16 cellular contexts compared by ENCODE assay signal in the genomic region with DNA sequence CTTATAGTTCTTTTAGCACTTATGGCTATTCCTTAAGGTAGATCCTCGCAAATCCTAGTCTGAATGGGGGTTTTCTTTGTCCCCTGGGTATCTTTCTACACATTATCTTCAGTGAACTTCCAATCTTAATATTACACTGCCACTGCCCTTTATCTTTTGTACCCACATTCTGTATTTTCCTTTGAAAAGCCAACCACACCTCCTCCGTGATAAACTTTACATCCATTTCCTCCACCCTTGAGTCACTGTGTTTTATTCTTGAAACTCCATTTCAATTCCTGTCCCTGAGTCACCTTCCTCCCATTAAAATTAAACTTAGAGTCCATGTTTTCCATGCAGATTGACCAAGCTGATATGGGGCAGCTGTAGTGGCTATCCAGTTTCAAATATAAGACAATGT. TPM values are rescaled to one million over a fixed set of nuclear protein-coding genes. Genes with fewer than 3 reads are reported as not detected.
A peak's percentile ranks its signal among the peaks of the same experiment; 100 is the strongest.
DNase-seq lines count a peak whose midpoint lies in the region; ATAC-seq and TF ChIP-seq lines count a peak whose summit lies in the region.
"Had no signal": no experiment of that assay in that cellular context is flagged by ENCODE, and none has a peak within 500 bp of the region (broad histone marks: within the 10 kb centered on the region; RNA-seq: fewer than 3 reads in every experiment).

No MANE protein-coding gene starts in this region.

- DNase-seq in CD4-positive, alpha-beta T cell = no peak
- no peak for DNase-seq in glutamatergic neuron
- no peak for DNase-seq in retina
- DNase-seq in GM10266 (ENCODE audit: extremely low spot score) = no peak
- DNase-seq: C1 segment of cervical spinal cord, head of caudate nucleus, NCI-H1105, NCI-H226, psoas muscle, upper lobe of left lung had no signal

- intact Hi-C loops in CD4-positive, alpha-beta T cell (cut with DNase I, micrococcal nuclease) = no loop called here

- H3K27me3 ChIP-seq in CD4-positive, alpha-beta T cell (ENCODE audit: control insufficient read depth, insufficient read depth, low read length) = no peaks in the 10 kb centered on the region
- H3K27me3 ChIP-seq: upper lobe of left lung had no signal

- H3K4me1 ChIP-seq in HEK293 (ENCODE audit: control insufficient read depth, insufficient read depth, low read length) = 0 out of 2 replicates have a peak, but pooled peaks cover 3% of the 10 kb centered on the region
- H3K4me1 ChIP-seq: psoas muscle had no signal

- peak overlapping the region; percentile 60 for H3K27ac Mint-ChIP-seq in CD4-positive, alpha-beta T cell
- H3K27ac Mint-ChIP-seq in activated T-helper 17 cell treated with anti-CD3 and anti-CD28 coated beads, Interleukin-2, amount 50 U/mL, for 72 hours = peak overlapping the region; percentile 31
- H3K27ac Mint-ChIP-seq in glutamatergic neuron (ENCODE audit: unreplicated experiment) = peak overlapping the region; percentile 3
- H3K27ac Mint-ChIP-seq: activated T-helper 1 cell treated with anti-CD3 and anti-CD28 coated beads, Interleukin-12 subunit alpha, Interleukin-12 subunit beta, Interleukin-2, Interleukin-4 antibody, amounts not matched to agents 30 ng/mL and 10 ng/mL and 1 ng/mL, durations not matched to agents 14 hours and 24 hours and 36 hours; IgD-negative memory B cell had no signal

- no peaks in the 10 kb centered on the region for H3K36me3 ChIP-seq in HEK293 (ENCODE audit: control insufficient read depth in 2 of 2, insufficient read depth in 1 of 2, low read length in 2 of 2)

- TF ChIP-seq CTCF in CD4-positive, alpha-beta T cell (IDR thresholded peaks at IDR 0.05) = no peak
- TF ChIP-seq CTCF in HEK293 (tag by site-specific recombination; IDR thresholded peaks at IDR 0.05) = no peak
- no peak for TF ChIP-seq CTCF in glutamatergic neuron (IDR thresholded peaks at IDR 0.05; ENCODE audit: partially characterized antibody, unreplicated experiment)
- TF ChIP-seq CTCF in GM10266 (IDR thresholded peaks at IDR 0.05; ENCODE audit: control insufficient read depth, insufficient read depth, low read depth, missing control alignments) = no peak

- H3K4me1 Mint-ChIP-seq in CD4-positive, alpha-beta T cell (ENCODE audit: low read depth) = peaks cover 49% of the 10 kb centered on the region
- H3K4me1 Mint-ChIP-seq in activated T-helper 17 cell treated with anti-CD3 and anti-CD28 coated beads, Interleukin-2, amount 50 U/mL, for 72 hours = peaks cover 26% of the 10 kb centered on the region
- peaks cover 2% of the 10 kb centered on the region for H3K4me1 Mint-ChIP-seq in glutamatergic neuron (ENCODE audit: low read depth, unreplicated experiment)

- ATAC-seq in CD4-positive, alpha-beta T cell (ENCODE audit: poor library complexity) = no peak
- no peak for ATAC-seq in activated T-helper 17 cell treated with anti-CD3 and anti-CD28 coated beads, Interleukin-2, amount 50 U/mL, for 72 hours (replicated peaks)
- no peak for ATAC-seq in GM21825 (IDR thresholded peaks at IDR 0.05; ENCODE audit: unreplicated experiment)
- ATAC-seq: activated CD4-positive, CD25-positive, alpha-beta regulatory T cell treated with anti-CD3 and anti-CD28 coated beads, Interleukin-2, amount 50 U/mL, for 24 hours; psoas muscle had no signal

- no peaks in the 10 kb centered on the region for H3K9me3 ChIP-seq in CD4-positive, alpha-beta T cell (ENCODE audit: control insufficient read depth, low read length)
- no peaks in the 10 kb centered on the region for H3K9me3 ChIP-seq in HEK293 (ENCODE audit: control insufficient read depth, insufficient read depth, low read depth, low read length)
- H3K9me3 ChIP-seq: psoas muscle, upper lobe of left lung had no signal

- H3K36me3 Mint-ChIP-seq in CD4-positive, alpha-beta T cell (ENCODE audit: low read depth) = peaks cover 93% of the 10 kb centered on the region
- H3K36me3 Mint-ChIP-seq in activated T-helper 17 cell treated with anti-CD3 and anti-CD28 coated beads, Interleukin-2, amount 50 U/mL, for 72 hours (ENCODE audit: low read depth) = peaks cover 91% of the 10 kb centered on the region
- H3K36me3 Mint-ChIP-seq in glutamatergic neuron (ENCODE audit: unreplicated experiment) = no peaks in the 10 kb centered on the region
- H3K36me3 Mint-ChIP-seq: IgD-negative memory B cell had no signal

- H3K27ac ChIP-seq in CD4-positive, alpha-beta T cell (ENCODE audit: low read depth, low read length) = no peak overlapping the region
- H3K27ac ChIP-seq in HEK293 (ENCODE audit: extremely low read depth, low read depth, low read length) = no peak overlapping the region
- H3K27ac ChIP-seq: psoas muscle, upper lobe of left lung had no signal

- H3K4me3 ChIP-seq in HEK293 (ENCODE audit: low read depth, low read length) = no peak overlapping the region
- H3K4me3 ChIP-seq: psoas muscle, upper lobe of left lung had no signal

- no peak overlapping the region for H3K4me3 Mint-ChIP-seq in CD4-positive, alpha-beta T cell
- peak overlapping the region; percentile 10 for H3K4me3 Mint-ChIP-seq in activated T-helper 17 cell treated with anti-CD3 and anti-CD28 coated beads, Interleukin-2, amount 50 U/mL, for 72 hours
- no peak overlapping the region for H3K4me3 Mint-ChIP-seq in glutamatergic neuron (ENCODE audit: unreplicated experiment)
- H3K4me3 Mint-ChIP-seq: activated T-helper 1 cell treated with anti-CD3 and anti-CD28 coated beads, Interleukin-12 subunit alpha, Interleukin-12 subunit beta, Interleukin-2, Interleukin-4 antibody, amounts not matched to agents 30 ng/mL and 10 ng/mL and 1 ng/mL, durations not matched to agents 14 hours and 24 hours and 36 hours had no signal

- POLR2A ChIA-PET in CD4-positive, alpha-beta T cell (lab: Charles Lee) = interaction anchor here (0.6 kb wide), 1 partner anchor 106 kb away, joined by 3 read pairs; no protein-coding TSS in a partner anchor
- POLR2A ChIA-PET in HEK293 (lab: Yijun Ruan, JAX) = no interaction called here

- H3K9me3 Mint-ChIP-seq in CD4-positive, alpha-beta T cell = no peaks in the 10 kb centered on the region
- H3K9me3 Mint-ChIP-seq in activated T-helper 17 cell treated with anti-CD3 and anti-CD28 coated beads, Interleukin-2, amount 50 U/mL, for 72 hours = no peaks in the 10 kb centered on the region
- no peaks in the 10 kb centered on the region for H3K9me3 Mint-ChIP-seq in glutamatergic neuron (ENCODE audit: unreplicated experiment)
- H3K9me3 Mint-ChIP-seq: activated T-helper 1 cell treated with anti-CD3 and anti-CD28 coated beads, Interleukin-12 subunit alpha, Interleukin-12 subunit beta, Interleukin-2, Interleukin-4 antibody, amounts not matched to agents 30 ng/mL and 10 ng/mL and 1 ng/mL, durations not matched to agents 14 hours and 24 hours and 36 hours had no signal

- CTCF ChIA-PET in CD4-positive, alpha-beta T cell (lab: Charles Lee) = no interaction called here
- CTCF ChIA-PET in HEK293 (lab: Yijun Ruan, JAX) = interaction anchor here (0.6 to 1.2 kb wide), 5 partner anchors 12 to 1687 kb away, joined by 3 to 6 read pairs (median 3); no protein-coding TSS in a partner anchor

- H3K27me3 Mint-ChIP-seq in CD4-positive, alpha-beta T cell = no peaks in the 10 kb centered on the region
- no peaks in the 10 kb centered on the region for H3K27me3 Mint-ChIP-seq in activated T-helper 17 cell treated with anti-CD3 and anti-CD28 coated beads, Interleukin-2, amount 50 U/mL, for 72 hours
- no peaks in the 10 kb centered on the region for H3K27me3 Mint-ChIP-seq in glutamatergic neuron (ENCODE audit: unreplicated experiment)
- H3K27me3 Mint-ChIP-seq: IgD-negative memory B cell had no signal

TF ChIP-seq in HEK293, 187 proteins besides CTCF, POLR2A, EP300 and RAD21:
- TF ChIP-seq ZNF785 (tag by site-specific recombination; IDR thresholded peaks at IDR 0.05) = no peak
- TF ChIP-seq, protein P1, sequence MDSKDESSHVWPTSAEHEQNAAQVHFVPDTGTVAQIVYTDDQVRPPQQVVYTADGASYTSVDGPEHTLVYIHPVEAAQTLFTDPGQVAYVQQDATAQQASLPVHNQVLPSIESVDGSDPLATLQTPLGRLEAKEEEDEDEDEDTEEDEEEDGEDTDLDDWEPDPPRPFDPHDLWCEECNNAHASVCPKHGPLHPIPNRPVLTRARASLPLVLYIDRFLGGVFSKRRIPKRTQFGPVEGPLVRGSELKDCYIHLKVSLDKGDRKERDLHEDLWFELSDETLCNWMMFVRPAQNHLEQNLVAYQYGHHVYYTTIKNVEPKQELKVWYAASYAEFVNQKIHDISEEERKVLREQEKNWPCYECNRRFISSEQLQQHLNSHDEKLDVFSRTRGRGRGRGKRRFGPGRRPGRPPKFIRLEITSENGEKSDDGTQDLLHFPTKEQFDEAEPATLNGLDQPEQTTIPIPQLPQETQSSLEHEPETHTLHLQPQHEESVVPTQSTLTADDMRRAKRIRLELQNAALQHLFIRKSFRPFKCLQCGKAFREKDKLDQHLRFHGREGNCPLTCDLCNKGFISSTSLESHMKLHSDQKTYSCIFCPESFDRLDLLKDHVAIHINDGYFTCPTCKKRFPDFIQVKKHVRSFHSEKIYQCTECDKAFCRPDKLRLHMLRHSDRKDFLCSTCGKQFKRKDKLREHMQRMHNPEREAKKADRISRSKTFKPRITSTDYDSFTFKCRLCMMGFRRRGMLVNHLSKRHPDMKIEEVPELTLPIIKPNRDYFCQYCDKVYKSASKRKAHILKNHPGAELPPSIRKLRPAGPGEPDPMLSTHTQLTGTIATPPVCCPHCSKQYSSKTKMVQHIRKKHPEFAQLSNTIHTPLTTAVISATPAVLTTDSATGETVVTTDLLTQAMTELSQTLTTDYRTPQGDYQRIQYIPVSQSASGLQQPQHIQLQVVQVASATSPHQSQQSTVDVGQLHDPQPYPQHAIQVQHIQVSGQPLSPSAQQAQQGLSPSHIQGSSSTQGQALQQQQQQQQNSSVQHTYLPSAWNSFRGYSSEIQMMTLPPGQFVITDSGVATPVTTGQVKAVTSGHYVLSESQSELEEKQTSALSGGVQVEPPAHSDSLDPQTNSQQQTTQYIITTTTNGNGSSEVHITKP (tag by site-specific recombination; IDR thresholded peaks at IDR 0.05) = peak; percentile 52; the same call in 1 of the 2 replicates

RNA-seq across cellular contexts. Expression of gene RICTOR, which starts 43.2 kb away (rescaled TPM):
- 100 to 1,000 TPM; 125 TPM for total RNA-seq in CD4-positive, alpha-beta T cell
- 10 to 100 TPM; 35.1 to 84.8 TPM for total RNA-seq in activated T-helper 17 cell treated with anti-CD3 and anti-CD28 coated beads, Interleukin-2, amount 50 U/mL, for 72 hours
- 39.3 TPM for total RNA-seq in glutamatergic neuron (ENCODE audit: unreplicated experiment)

Comparison
In these comparisons a context has a peak if more than half of its experiments do, and no peak if none do; other contexts are left out.
1. H3K27ac Mint-ChIP-seq: peak in every context shown above with its lines; median percentile 60 in CD4-positive, alpha-beta T cell; 31 in activated T-helper 17 cell treated with anti-CD3 and anti-CD28 coated beads, Interleukin-2, amount 50 U/mL, for 72 hours; 3 in glutamatergic neuron.